In the genomic region with DNA sequence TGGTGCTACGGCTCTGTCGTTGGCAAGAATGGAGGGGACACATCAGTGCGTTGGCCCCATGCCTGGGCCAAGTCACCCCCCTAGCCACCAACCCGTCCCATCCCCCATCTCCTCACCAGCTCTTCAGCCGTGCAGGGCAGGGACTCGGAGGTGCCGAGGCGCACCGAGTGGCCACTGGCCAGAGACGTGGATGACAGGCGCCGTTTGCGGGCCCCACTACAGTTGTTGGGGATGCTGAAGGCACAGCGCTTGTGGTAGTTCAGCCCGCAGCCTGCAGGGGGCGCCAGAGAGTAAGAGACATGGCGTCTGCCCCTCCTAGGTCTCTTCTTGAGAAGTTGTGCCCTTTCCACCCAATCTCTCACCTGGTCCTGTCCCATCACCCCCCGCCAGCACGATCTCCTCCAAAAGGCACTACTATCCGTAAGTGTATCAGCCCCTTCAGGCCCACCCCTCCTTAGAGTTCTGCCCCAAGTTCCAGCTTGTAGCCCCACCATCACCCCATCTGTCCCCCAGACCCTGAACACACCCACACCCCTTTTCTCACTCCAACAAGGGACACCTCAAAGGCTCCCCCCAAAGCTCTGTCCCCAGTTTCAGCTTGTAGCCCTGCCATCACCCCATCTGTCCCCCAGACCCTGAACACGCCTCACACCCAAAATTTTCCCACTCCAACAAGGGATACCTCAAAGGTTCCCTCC, we compare ENCODE assay signal across 8 cellular contexts. TPM values are rescaled to one million over a fixed set of nuclear protein-coding genes. Genes with fewer than 3 reads are reported as not detected.
A peak's percentile ranks its signal among the peaks of the same experiment; 100 is the strongest.
DNase-seq lines count a peak whose midpoint lies in the region; ATAC-seq, FAIRE-seq and TF ChIP-seq lines count a peak whose summit lies in the region.

No MANE protein-coding gene starts in this region.

- TF ChIP-seq CTCF in A549 (IDR thresholded peaks at IDR 0.05) (peak; percentile 88), glutamatergic neuron (IDR thresholded peaks at IDR 0.05; ENCODE audit: partially characterized antibody, unreplicated experiment) (peak; percentile 98)

- no peaks in the 10 kb centered on the region for H3K27me3 Mint-ChIP-seq in glutamatergic neuron (ENCODE audit: unreplicated experiment)

- no peak overlapping the region for H3K27ac ChIP-seq in A549

- no peak overlapping the region for H3K27ac Mint-ChIP-seq in glutamatergic neuron (ENCODE audit: unreplicated experiment)

- peaks cover 3% of the 10 kb centered on the region for H3K9me3 Mint-ChIP-seq in glutamatergic neuron (ENCODE audit: unreplicated experiment)

- H3K4me2 ChIP-seq in A549 = no peak overlapping the region

- TF ChIP-seq RAD21 in A549 (conservative IDR thresholded peaks at IDR 0.05 in 1 of 2, IDR thresholded peaks at IDR 0.05 in 1 of 2) = peak; percentile 44 to 62

- ATAC-seq in A549 (peak; percentile 80 to 90), HG03095 (IDR thresholded peaks at IDR 0.05; ENCODE audit: unreplicated experiment) (no peak)

- CTCF ChIA-PET in A549 (lab: Yijun Ruan, JAX) = interaction anchor here (0.6 to 6.8 kb wide), 54 partner anchors 10 to 725 kb away, joined by 3 to 102 read pairs (median 5); partner anchors contain the start of genes CALM3, FKRP, PRKD2 and PTGIR

- DNase-seq in A549 (ENCODE audit: low read depth in 1 of 2, low spot score in 1 of 2) = peak; percentile 64 to 90
- DNase-seq in GM19238 (ENCODE audit: insufficient read length, low spot score) = peak; percentile 82
- DNase-seq in RCC 7860 (ENCODE audit: low spot score) = peak; percentile 20
- peak; percentile 75 for DNase-seq in activated effector memory CD4-positive, alpha-beta T cell treated with Interleukin-2 at 50 U/mL for 16 hours
- peak; percentile 91 for DNase-seq in glutamatergic neuron
- peak; percentile 66 for DNase-seq in retina
- DNase-seq in RKO (ENCODE audit: low spot score) = no peak

- H3K9me3 ChIP-seq in A549 = no peaks in the 10 kb centered on the region

- H3K36me3 Mint-ChIP-seq in glutamatergic neuron (ENCODE audit: unreplicated experiment) = no peaks in the 10 kb centered on the region

- POLR2A ChIA-PET in A549 (lab: Yijun Ruan, JAX) = no interaction called here

- TF ChIP-seq EP300 in A549 (IDR thresholded peaks at IDR 0.05) = no peak

- TF ChIP-seq POLR2A in A549 (IDR thresholded peaks at IDR 0.05; ENCODE audit: low read length) = no peak

- WGBS in A549 (ENCODE audit: missing lambda C conversion rate) = 36% methylated on average over 17 of the region's 21 CpGs

- no peaks in the 10 kb centered on the region for H3K4me1 Mint-ChIP-seq in glutamatergic neuron (ENCODE audit: low read depth, unreplicated experiment)

- H3K4me1 ChIP-seq in A549 = no peaks in the 10 kb centered on the region

- no peak overlapping the region for H3K4me3 ChIP-seq in A549

- FAIRE-seq in A549 (lab: Jason Lieb, UNC) (no peak), RCC 7860 (lab: Jason Lieb, UNC) (no peak)

- H3K4me3 Mint-ChIP-seq in glutamatergic neuron (ENCODE audit: unreplicated experiment) = no peak overlapping the region

TF ChIP-seq in A549, 52 proteins besides CTCF, POLR2A, EP300 and RAD21:
- TF ChIP-seq KDM1A (IDR thresholded peaks at IDR 0.05; ENCODE audit: low read depth) = no peak
- peak; percentile 52 for TF ChIP-seq SMC3 (IDR thresholded peaks at IDR 0.05)
- TF ChIP-seq ATOH8 (CRISPR knock-in tag; IDR thresholded peaks at IDR 0.05; ENCODE audit: low read depth) = no peak

RNA-seq across cellular contexts. Expression of gene PRKD2, which starts 12.4 kb away (rescaled TPM):
- polyA plus RNA-seq in A549 (2011; rRNA removed) (8.3 and 10.4 TPM in 2 replicates), A549 (2017; fragmentation: RNase III; extraction: RNeasy Plus Mini Kit Qiagen cat#74134 plus additional on column Dnase treatment) (21.7 to 25.8 TPM (median 24.6 TPM) in 3 replicates)
- 20.7 and 21.5 TPM in 2 replicates for polyA plus RNA-seq in A549 (2012; cell fraction: cytosol; rRNA removed)
- 43.5 and 59.2 TPM in 2 replicates for polyA plus RNA-seq in A549 (2012; cell fraction: nucleus; rRNA removed)
- 22.8 and 23.8 TPM in 2 replicates for polyA minus RNA-seq in A549 (2011; rRNA and poly(A)+ RNA removed)
- total RNA-seq in glutamatergic neuron (ENCODE audit: unreplicated experiment) = 54.7 TPM

RNA-seq across cellular contexts. Expression of gene FKRP, which starts 41.3 kb away (rescaled TPM):
- polyA plus RNA-seq in A549 (2011; rRNA removed) (14.7 and 16.4 TPM in 2 replicates), A549 (2017; fragmentation: RNase III; extraction: RNeasy Plus Mini Kit Qiagen cat#74134 plus additional on column Dnase treatment) (18.4 to 20.2 TPM (median 18.8 TPM) in 3 replicates)
- 23.9 and 34.0 TPM in 2 replicates for polyA plus RNA-seq in A549 (2012; cell fraction: cytosol; rRNA removed)
- polyA plus RNA-seq in A549 (2012; cell fraction: nucleus; rRNA removed) = 75.2 and 82.8 TPM in 2 replicates
- 10.6 and 13.3 TPM in 2 replicates for polyA minus RNA-seq in A549 (2011; rRNA and poly(A)+ RNA removed)
- 46.6 TPM for total RNA-seq in glutamatergic neuron (ENCODE audit: unreplicated experiment)

RNA-seq across cellular contexts. Expression of gene STRN4, which starts 41.7 kb away (rescaled TPM):
- 62.8 and 66.2 TPM in 2 replicates for polyA plus RNA-seq in A549 (2011; rRNA removed)
- polyA plus RNA-seq in A549 (2012; cell fraction: cytosol; rRNA removed) = 192 and 270 TPM in 2 replicates
- polyA plus RNA-seq in A549 (2012; cell fraction: nucleus; rRNA removed) = 380 and 588 TPM in 2 replicates
- 70.0 to 72.9 TPM (median 71.0 TPM) in 3 replicates for polyA plus RNA-seq in A549 (2017; fragmentation: RNase III; extraction: RNeasy Plus Mini Kit Qiagen cat#74134 plus additional on column Dnase treatment)
- 65.2 and 89.1 TPM in 2 replicates for polyA minus RNA-seq in A549 (2011; rRNA and poly(A)+ RNA removed)
- total RNA-seq in glutamatergic neuron (ENCODE audit: unreplicated experiment) = 117 TPM

RNA-seq across cellular contexts. Expression of gene DACT3, which starts 43.5 kb away (rescaled TPM):
- 0.13 and 0.36 TPM in 2 replicates for polyA plus RNA-seq in A549 (2011; rRNA removed)
- polyA plus RNA-seq in A549 (2012; cell fraction: cytosol; rRNA removed) = 0.22 and 0.32 TPM in 2 replicates
- polyA plus RNA-seq in A549 (2012; cell fraction: nucleus; rRNA removed) = 0.26 and 0.31 TPM in 2 replicates
- 0.14 to 0.33 TPM (median 0.32 TPM) in 3 replicates for polyA plus RNA-seq in A549 (2017; fragmentation: RNase III; extraction: RNeasy Plus Mini Kit Qiagen cat#74134 plus additional on column Dnase treatment)
- polyA minus RNA-seq in A549 (2011; rRNA and poly(A)+ RNA removed) = 0.10 and 0.29 TPM in 2 replicates
- 55.1 TPM for total RNA-seq in glutamatergic neuron (ENCODE audit: unreplicated experiment)
